In the genomic region with DNA sequence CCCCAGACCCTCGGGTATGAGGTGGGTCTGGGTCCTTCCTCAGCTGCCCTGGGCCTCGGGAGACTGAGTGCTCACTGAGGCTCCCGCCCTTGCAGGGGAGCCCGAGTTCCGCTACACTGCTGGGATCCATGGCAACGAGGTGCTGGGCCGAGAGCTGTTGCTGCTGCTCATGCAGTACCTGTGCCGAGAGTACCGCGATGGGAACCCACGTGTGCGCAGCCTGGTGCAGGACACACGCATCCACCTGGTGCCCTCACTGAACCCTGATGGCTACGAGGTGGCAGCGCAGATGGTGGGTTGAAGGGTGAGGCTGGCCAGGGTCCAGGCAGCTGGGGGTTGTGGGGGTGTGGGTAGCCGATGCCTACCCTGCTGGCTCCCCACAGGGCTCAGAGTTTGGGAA, we compare ENCODE assay signal across 1 cellular context.
TF ChIP-seq lines count a peak whose summit lies in the region.

No MANE protein-coding gene starts in this region.

TF ChIP-seq in GM12878, 131 proteins besides CTCF, POLR2A, EP300 and RAD21:
- TF ChIP-seq MYB (IDR thresholded peaks at IDR 0.05; ENCODE audit: borderline replicate concordance, low read depth, low read length) (no peak), HDGF (IDR thresholded peaks at IDR 0.05) (no peak), CHD2 (IDR thresholded peaks at IDR 0.05; ENCODE audit: borderline replicate concordance, low read depth, low read length) (no peak), SIX5 (IDR thresholded peaks at IDR 0.05; ENCODE audit: low read depth, low read length, severe bottlenecking) (no peak), SMAD5 (IDR thresholded peaks at IDR 0.05; ENCODE audit: low read depth) (no peak), EZH2 (IDR thresholded peaks at IDR 0.05; ENCODE audit: borderline replicate concordance, control insufficient read depth, low read depth, low read length) (no peak), ESRRA (IDR thresholded peaks at IDR 0.05; ENCODE audit: low read length) (no peak), SPI1 (IDR thresholded peaks at IDR 0.05; ENCODE audit: borderline replicate concordance, insufficient read depth, low read depth, low read length) (no peak), SMAD1 (IDR thresholded peaks at IDR 0.05; ENCODE audit: low read depth, partially characterized antibody) (no peak), SREBF2 (IDR thresholded peaks at IDR 0.05; ENCODE audit: low read length) (no peak), POLR2AphosphoS5 (IDR thresholded peaks at IDR 0.05; ENCODE audit: low read length) (no peak), TAF1 (IDR thresholded peaks at IDR 0.05; ENCODE audit: borderline replicate concordance, low read depth, low read length) (no peak)
- TF ChIP-seq, protein P1, sequence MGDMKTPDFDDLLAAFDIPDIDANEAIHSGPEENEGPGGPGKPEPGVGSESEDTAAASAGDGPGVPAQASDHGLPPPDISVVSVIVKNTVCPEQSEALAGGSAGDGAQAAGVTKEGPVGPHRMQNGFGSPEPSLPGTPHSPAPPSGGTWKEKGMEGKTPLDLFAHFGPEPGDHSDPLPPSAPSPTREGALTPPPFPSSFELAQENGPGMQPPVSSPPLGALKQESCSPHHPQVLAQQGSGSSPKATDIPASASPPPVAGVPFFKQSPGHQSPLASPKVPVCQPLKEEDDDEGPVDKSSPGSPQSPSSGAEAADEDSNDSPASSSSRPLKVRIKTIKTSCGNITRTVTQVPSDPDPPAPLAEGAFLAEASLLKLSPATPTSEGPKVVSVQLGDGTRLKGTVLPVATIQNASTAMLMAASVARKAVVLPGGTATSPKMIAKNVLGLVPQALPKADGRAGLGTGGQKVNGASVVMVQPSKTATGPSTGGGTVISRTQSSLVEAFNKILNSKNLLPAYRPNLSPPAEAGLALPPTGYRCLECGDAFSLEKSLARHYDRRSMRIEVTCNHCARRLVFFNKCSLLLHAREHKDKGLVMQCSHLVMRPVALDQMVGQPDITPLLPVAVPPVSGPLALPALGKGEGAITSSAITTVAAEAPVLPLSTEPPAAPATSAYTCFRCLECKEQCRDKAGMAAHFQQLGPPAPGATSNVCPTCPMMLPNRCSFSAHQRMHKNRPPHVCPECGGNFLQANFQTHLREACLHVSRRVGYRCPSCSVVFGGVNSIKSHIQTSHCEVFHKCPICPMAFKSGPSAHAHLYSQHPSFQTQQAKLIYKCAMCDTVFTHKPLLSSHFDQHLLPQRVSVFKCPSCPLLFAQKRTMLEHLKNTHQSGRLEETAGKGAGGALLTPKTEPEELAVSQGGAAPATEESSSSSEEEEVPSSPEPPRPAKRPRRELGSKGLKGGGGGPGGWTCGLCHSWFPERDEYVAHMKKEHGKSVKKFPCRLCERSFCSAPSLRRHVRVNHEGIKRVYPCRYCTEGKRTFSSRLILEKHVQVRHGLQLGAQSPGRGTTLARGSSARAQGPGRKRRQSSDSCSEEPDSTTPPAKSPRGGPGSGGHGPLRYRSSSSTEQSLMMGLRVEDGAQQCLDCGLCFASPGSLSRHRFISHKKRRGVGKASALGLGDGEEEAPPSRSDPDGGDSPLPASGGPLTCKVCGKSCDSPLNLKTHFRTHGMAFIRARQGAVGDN (IDR thresholded peaks at IDR 0.05) = no peak
- TF ChIP-seq, protein P2, sequence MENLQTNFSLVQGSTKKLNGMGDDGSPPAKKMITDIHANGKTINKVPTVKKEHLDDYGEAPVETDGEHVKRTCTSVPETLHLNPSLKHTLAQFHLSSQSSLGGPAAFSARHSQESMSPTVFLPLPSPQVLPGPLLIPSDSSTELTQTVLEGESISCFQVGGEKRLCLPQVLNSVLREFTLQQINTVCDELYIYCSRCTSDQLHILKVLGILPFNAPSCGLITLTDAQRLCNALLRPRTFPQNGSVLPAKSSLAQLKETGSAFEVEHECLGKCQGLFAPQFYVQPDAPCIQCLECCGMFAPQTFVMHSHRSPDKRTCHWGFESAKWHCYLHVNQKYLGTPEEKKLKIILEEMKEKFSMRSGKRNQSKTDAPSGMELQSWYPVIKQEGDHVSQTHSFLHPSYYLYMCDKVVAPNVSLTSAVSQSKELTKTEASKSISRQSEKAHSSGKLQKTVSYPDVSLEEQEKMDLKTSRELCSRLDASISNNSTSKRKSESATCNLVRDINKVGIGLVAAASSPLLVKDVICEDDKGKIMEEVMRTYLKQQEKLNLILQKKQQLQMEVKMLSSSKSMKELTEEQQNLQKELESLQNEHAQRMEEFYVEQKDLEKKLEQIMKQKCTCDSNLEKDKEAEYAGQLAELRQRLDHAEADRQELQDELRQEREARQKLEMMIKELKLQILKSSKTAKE (IDR thresholded peaks at IDR 0.05; ENCODE audit: low read depth, poor library complexity, severe bottlenecking) = no peak
